ENCODE assay signal across 8 cellular contexts in genomic region chr16:48556913-48557351, GRCh38. TPM values are rescaled to one million over a fixed set of nuclear protein-coding genes. Genes with fewer than 3 reads are reported as not detected.
DNase-seq lines count a peak whose midpoint lies in the region; ATAC-seq lines count a peak whose summit lies in the region.

No MANE protein-coding gene starts in this region.

- no peaks in the 10 kb centered on the region for H3K27me3 ChIP-seq in CD4-positive, alpha-beta memory T cell (ENCODE audit: insufficient read depth, low read length)

- H3K27me3 Mint-ChIP-seq in CD4-positive, alpha-beta memory T cell, result no peaks in the 10 kb centered on the region
- H3K27me3 Mint-ChIP-seq in central memory CD8-positive, alpha-beta T cell, result no peaks in the 10 kb centered on the region

- no peaks in the 10 kb centered on the region for H3K9me3 ChIP-seq in CD4-positive, alpha-beta memory T cell (ENCODE audit: control insufficient read depth in 1 of 2, low read length in 2 of 2)

- peaks cover 8% of the 10 kb centered on the region for H3K36me3 ChIP-seq in CD4-positive, alpha-beta memory T cell (ENCODE audit: insufficient read depth, low read length)

- intact Hi-C loops in CD4-positive, alpha-beta memory T cell (cut with micrococcal nuclease), result no loop called here

- peaks cover 51 to 83% (median 72%) of the 10 kb centered on the region in 4 donors for H3K4me1 Mint-ChIP-seq in CD4-positive, alpha-beta memory T cell
- H3K4me1 Mint-ChIP-seq in central memory CD8-positive, alpha-beta T cell, result peaks cover 73% of the 10 kb centered on the region

- peaks cover 27 to 53% of the 10 kb centered on the region in 2 donors for H3K36me3 Mint-ChIP-seq in CD4-positive, alpha-beta memory T cell
- peaks cover 29% of the 10 kb centered on the region for H3K36me3 Mint-ChIP-seq in central memory CD8-positive, alpha-beta T cell (ENCODE audit: insufficient read depth)

- H3K9me3 Mint-ChIP-seq in CD4-positive, alpha-beta memory T cell, result no peaks in the 10 kb centered on the region
- no peaks in the 10 kb centered on the region for H3K9me3 Mint-ChIP-seq in central memory CD8-positive, alpha-beta T cell

- H3K27ac ChIP-seq in CD4-positive, alpha-beta memory T cell (ENCODE audit: low read depth, low read length), result no peak overlapping the region

- peak overlapping the region in 3 of 8 donors; percentile 22 to 47 (median 33) for H3K4me3 Mint-ChIP-seq in CD4-positive, alpha-beta memory T cell
- H3K4me3 Mint-ChIP-seq in central memory CD8-positive, alpha-beta T cell, result no peak overlapping the region

- DNase-seq in CD4-positive, alpha-beta memory T cell, result peak in 1 of 5 donors; percentile 56
- DNase-seq in M059J (ENCODE audit: low read depth), result peak; percentile 88
- no peak for DNase-seq in central memory CD8-positive, alpha-beta T cell (ENCODE audit: low spot score in 2 of 2)
- DNase-seq in stimulated activated naive CD8-positive, alpha-beta T cell treated with anti-CD3 and anti-CD28 coated beads, Interleukin-15, Interleukin-2, amounts not matched to agents 100 U/mL and 50 U/mL, for 24 hours, result peak; percentile 51
- no peak for DNase-seq in mucosa of gallbladder (ENCODE audit: low spot score)
- DNase-seq in NCI-H524 (lab: John Stamatoyannopoulos, UW), result no peak
- DNase-seq in epidermal melanocyte (ENCODE audit: insufficient read length, low spot score), result no peak

- ATAC-seq in GM21381 (IDR thresholded peaks at IDR 0.05; ENCODE audit: unreplicated experiment), result peak; percentile 74
- peak; percentile 33 for ATAC-seq in central memory CD8-positive, alpha-beta T cell (replicated peaks; ENCODE audit: extremely low read depth, poor library complexity, severe bottlenecking)
- ATAC-seq in stimulated activated naive CD8-positive, alpha-beta T cell treated with anti-CD3 and anti-CD28 coated beads, Interleukin-15, Interleukin-2, amounts not matched to agents 100 U/mL and 50 U/mL, for 24 hours, result peak; percentile 81

- POLR2A ChIA-PET in CD4-positive, alpha-beta memory T cell (lab: Charles Lee; ENCODE audit: partially characterized antibody), result interaction anchor here (0.7 to 1.8 kb wide), 3 partner anchors 53 to 66 kb away, joined by 3 to 4 read pairs (median 3); partner anchors contain the start of gene N4BP1

- peaks cover 63% of the 10 kb centered on the region for H3K4me1 ChIP-seq in CD4-positive, alpha-beta memory T cell (ENCODE audit: insufficient read depth, low read length)

- CTCF ChIA-PET in CD4-positive, alpha-beta memory T cell (lab: Charles Lee; ENCODE audit: partially characterized antibody), result interaction anchor here (2.2 to 9.8 kb wide), 2 partner anchors 66 to 73 kb away, joined by 8 to 82 read pairs; no protein-coding TSS in a partner anchor

- no peak overlapping the region for H3K4me3 ChIP-seq in CD4-positive, alpha-beta memory T cell (ENCODE audit: low read length in 2 of 2)

- peak overlapping the region in 6 of 7 donors; percentile 9 to 68 (median 42) for H3K27ac Mint-ChIP-seq in CD4-positive, alpha-beta memory T cell
- peak overlapping the region; percentile 70 for H3K27ac Mint-ChIP-seq in central memory CD8-positive, alpha-beta T cell (ENCODE audit: low read depth)

RNA-seq across cellular contexts. Expression of gene N4BP1, which starts 53.0 kb away (rescaled TPM):
- total RNA-seq in CD4-positive, alpha-beta memory T cell, result 10 to 100 TPM; 58.5 to 60.6 TPM
- 10 to 100 TPM; 19.4 to 55.3 TPM for polyA plus RNA-seq in CD4-positive, alpha-beta memory T cell
- total RNA-seq in M059J (2014; rRNA removed; shearing (Covaris generic)), result 32.4 and 37.9 TPM in 2 replicates
- 30.7 TPM for total RNA-seq in mucosa of gallbladder

Comparison
In these comparisons a context has a peak if more than half of its experiments do, and no peak if none do; other contexts are left out.
1. DNase-seq: peak in M059J (single experiment) and stimulated activated naive CD8-positive, alpha-beta T cell treated with anti-CD3 and anti-CD28 coated beads, Interleukin-15, Interleukin-2, amounts not matched to agents 100 U/mL and 50 U/mL, for 24 hours (single experiment); none in central memory CD8-positive, alpha-beta T cell (0 of 2), mucosa of gallbladder (single experiment), NCI-H524 (0 of 2) and epidermal melanocyte (single experiment).
2. Peak in every context shown above with its lines, with median percentiles within 50 percentile points of each other: ATAC-seq.